15 cellular contexts compared by ENCODE assay signal in the genomic region with DNA sequence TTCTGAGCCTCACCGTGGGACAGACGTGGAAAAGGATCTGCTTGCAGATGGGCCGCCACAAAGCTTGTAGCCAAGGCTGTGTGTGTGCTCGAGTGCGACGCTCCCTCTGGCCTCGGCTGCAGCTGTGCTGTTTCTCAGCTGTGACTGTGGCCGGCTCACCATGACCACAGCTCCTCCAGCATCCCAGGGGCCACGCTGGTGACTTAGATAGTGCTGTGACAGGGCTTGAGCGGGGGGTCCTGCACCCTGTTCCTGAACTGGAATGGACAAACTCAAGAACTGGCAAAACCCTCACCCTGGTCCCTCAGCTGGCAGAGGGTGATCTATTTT. TPM values are rescaled to one million over a fixed set of nuclear protein-coding genes. Genes with fewer than 3 reads are reported as not detected.
DNase-seq lines count a peak whose midpoint lies in the region; ATAC-seq and TF ChIP-seq lines count a peak whose summit lies in the region.
"Had no signal": no experiment of that assay in that cellular context is flagged by ENCODE, and none has a peak within 500 bp of the region (broad histone marks: within the 10 kb centered on the region; RNA-seq: fewer than 3 reads in every experiment).

No MANE protein-coding gene starts in this region.

- peaks cover 17% of the 10 kb centered on the region; the same call in 1 of the 2 replicates for H4K20me1 ChIP-seq in BLaER1

- H3K9ac ChIP-seq in BLaER1: no peak overlapping the region

- H3K4me3 ChIP-seq in BLaER1 (no peak overlapping the region), Peyer's patch (no peak overlapping the region)
- H3K4me3 ChIP-seq: K562 had no signal

- peak overlapping the region; percentile 80 for H3K4me2 ChIP-seq in BLaER1

- peaks cover 44% of the 10 kb centered on the region for H3K4me1 ChIP-seq in BLaER1
- no peaks in the 10 kb centered on the region for H3K4me1 ChIP-seq in Peyer's patch

- ATAC-seq in sciatic nerve (no peak), GM21723 (IDR thresholded peaks at IDR 0.05; ENCODE audit: unreplicated experiment) (no peak)
- ATAC-seq: K562, PC-3 had no signal

- H3K27me3 ChIP-seq in BLaER1 (peaks cover 31% of the 10 kb centered on the region), Peyer's patch (no peaks in the 10 kb centered on the region)

- H3K9me3 ChIP-seq in BLaER1 (peaks cover 31% of the 10 kb centered on the region), Peyer's patch (peaks cover 0 to 6% (median 3%) of the 10 kb centered on the region in 4 donors)

- H3K36me3 ChIP-seq in BLaER1: no peaks in the 10 kb centered on the region
- no peaks in the 10 kb centered on the region for H3K36me3 ChIP-seq in Peyer's patch

- TF ChIP-seq CTCF in Peyer's patch (IDR thresholded peaks at IDR 0.05): no peak

- H3K27ac ChIP-seq in BLaER1: peak overlapping the region; percentile 32; the same call in 1 of the 2 replicates
- H3K27ac ChIP-seq in Peyer's patch: no peak overlapping the region
- H3K27ac ChIP-seq: RWPE1 had no signal

- intact Hi-C loops in sciatic nerve (cut with DNase I): no loop called here

- DNase-seq in Peyer's patch: peak in 2 of 3 donors; percentile 24 to 36
- DNase-seq in left kidney (ENCODE audit: low read depth, low spot score): peak; percentile 53
- DNase-seq in sciatic nerve (ENCODE audit: low spot score): peak; percentile 23
- no peak for DNase-seq in mucosa of gallbladder (ENCODE audit: low spot score)
- no peak for DNase-seq in NCI-H2029 treated with DMSO at 0.1 percent for 48 hours (lab: John Stamatoyannopoulos, UW)
- DNase-seq: DMS79, NCI-H1694 treated with DMSO at 0.1 percent for 48 hours, NCI-H2227 treated with DMSO at 0.1 percent for 48 hours, NCI-H524 treated with DMSO at 0.1 percent for 48 hours, PC-3 had no signal

- TF ChIP-seq POLR2A in Peyer's patch (IDR thresholded peaks at IDR 0.05): no peak

RNA-seq across cellular contexts. Expression of a gene that starts 17.4 kb away (rescaled TPM):
- total RNA-seq in Peyer's patch (not detected), sciatic nerve (not detected), mucosa of gallbladder (not detected)
- total RNA-seq: H4, K562, PC-3 had no signal

Comparison
In these comparisons a context has a peak if more than half of its experiments do, and no peak if none do; other contexts are left out.
1. DNase-seq: peak in Peyer's patch (2 of 3), left kidney (single experiment) and sciatic nerve (single experiment); none in mucosa of gallbladder (single experiment) and NCI-H2029 treated with DMSO at 0.1 percent for 48 hours (single experiment).